ENCODE assay signal across 8 cellular contexts in genomic region chr11:44634401-44635281, GRCh38.
DNase-seq lines count a peak whose midpoint lies in the region; ATAC-seq lines count a peak whose summit lies in the region.

No MANE protein-coding gene starts in this region.

- no peak overlapping the region for H3K9ac ChIP-seq in NT2/D1 (ENCODE audit: insufficient read length, low read depth)

- peak; percentile 37 for DNase-seq in activated naive CD4-positive, alpha-beta T cell treated with Interleukin-2 at 50 U/mL for 16 hours
- no peak for DNase-seq in activated naive CD4-positive, alpha-beta T cell treated with anti-CD3 and anti-CD28 coated beads, Interleukin-2, amount 10 ng/mL, durations not matched to agents 7 days and 5 days
- DNase-seq in NT2/D1 (ENCODE audit: low read depth, low spot score) (peak; percentile 64), mucosa of gallbladder (ENCODE audit: low spot score) (peak; percentile 62)
- DNase-seq in stimulated activated naive CD4-positive, alpha-beta T cell (lab: John Stamatoyannopoulos, UW) = no peak

- peaks cover 60% of the 10 kb centered on the region for H3K27me3 Mint-ChIP-seq in activated naive CD4-positive, alpha-beta T cell treated with anti-CD3 and anti-CD28 coated beads, Interleukin-2, amount 10 ng/mL, durations not matched to agents 7 days and 5 days

- H3K4me1 ChIP-seq in NT2/D1 (ENCODE audit: insufficient read depth, insufficient read length) = peaks cover 8% of the 10 kb centered on the region

- no peak overlapping the region for H3K4me3 Mint-ChIP-seq in activated naive CD4-positive, alpha-beta T cell treated with anti-CD3 and anti-CD28 coated beads, Interleukin-2, amount 10 ng/mL, durations not matched to agents 7 days and 5 days

- H3K9me3 ChIP-seq in NT2/D1 (ENCODE audit: insufficient read depth, low read length) = peaks cover 22% of the 10 kb centered on the region; the same call in 1 of the 2 replicates

- no peaks in the 10 kb centered on the region for H3K36me3 ChIP-seq in NT2/D1 (ENCODE audit: insufficient read depth, insufficient read length, low read length)

- H3K36me3 Mint-ChIP-seq in activated naive CD4-positive, alpha-beta T cell treated with anti-CD3 and anti-CD28 coated beads, Interleukin-2, amount 10 ng/mL, durations not matched to agents 7 days and 5 days = no peaks in the 10 kb centered on the region

- no peak overlapping the region for H3K4me3 ChIP-seq in NT2/D1 (ENCODE audit: insufficient read length, low read depth)

- H3K27ac Mint-ChIP-seq in activated naive CD4-positive, alpha-beta T cell treated with anti-CD3 and anti-CD28 coated beads, Interleukin-2, amount 10 ng/mL, durations not matched to agents 7 days and 5 days = no peak overlapping the region

- no peaks in the 10 kb centered on the region for H3K27me3 ChIP-seq in NT2/D1 (ENCODE audit: insufficient read depth, insufficient read length)

- CTCF ChIA-PET in activated naive CD4-positive, alpha-beta T cell treated with anti-CD3 and anti-CD28 coated beads, Interleukin-2, amount 10 ng/mL, durations not matched to agents 7 days and 5 days (lab: Charles Lee) = interaction anchor here (0.7 to 1.2 kb wide), 3 partner anchors 17 to 259 kb away, joined by 3 to 4 read pairs (median 3); no protein-coding TSS in a partner anchor

- peaks cover 12% of the 10 kb centered on the region for H3K4me1 Mint-ChIP-seq in activated naive CD4-positive, alpha-beta T cell treated with anti-CD3 and anti-CD28 coated beads, Interleukin-2, amount 10 ng/mL, durations not matched to agents 7 days and 5 days

- H3K9me3 Mint-ChIP-seq in activated naive CD4-positive, alpha-beta T cell treated with anti-CD3 and anti-CD28 coated beads, Interleukin-2, amount 10 ng/mL, durations not matched to agents 7 days and 5 days = no peaks in the 10 kb centered on the region

- ATAC-seq in esophagus mucosa (peak; percentile 69), GM19455 (IDR thresholded peaks at IDR 0.05; ENCODE audit: unreplicated experiment) (no peak), HG03354 (IDR thresholded peaks at IDR 0.05; ENCODE audit: poor library complexity, severe bottlenecking, unreplicated experiment) (no peak)

Comparison
In these comparisons a context has a peak if more than half of its experiments do, and no peak if none do; other contexts are left out.
1. DNase-seq: peak in activated naive CD4-positive, alpha-beta T cell treated with Interleukin-2 at 50 U/mL for 16 hours (single experiment), NT2/D1 (single experiment) and mucosa of gallbladder (single experiment); none in activated naive CD4-positive, alpha-beta T cell treated with anti-CD3 and anti-CD28 coated beads, Interleukin-2, amount 10 ng/mL, durations not matched to agents 7 days and 5 days (single experiment) and stimulated activated naive CD4-positive, alpha-beta T cell (0 of 6).